Comparison of ENCODE assay signal across 25 cellular contexts in genomic region chr16:86414991-86415740, GRCh38.
DNase-seq lines count a peak whose midpoint lies in the region; ATAC-seq and TF ChIP-seq lines count a peak whose summit lies in the region.
"Had no signal": no experiment of that assay in that cellular context is flagged by ENCODE, and none has a peak within 500 bp of the region (broad histone marks: within the 10 kb centered on the region; RNA-seq: fewer than 3 reads in every experiment).

No MANE protein-coding gene starts in this region.

- ATAC-seq in Right ventricle myocardium superior (ENCODE audit: poor library complexity) (no peak), gastroesophageal sphincter (peak; percentile 75), upper lobe of right lung (no peak), HG03432 (IDR thresholded peaks at IDR 0.05; ENCODE audit: unreplicated experiment) (no peak)
- ATAC-seq: activated CD4-positive, CD25-positive, alpha-beta regulatory T cell treated with anti-CD3 and anti-CD28 coated beads, Interleukin-2, amount 50 U/mL, for 24 hours; activated T-cell treated with anti-CD3 and anti-CD28 coated beads, Interleukin-2, amount 50 U/mL, for 72 hours; body of pancreas; GM23338; PC-3; stimulated activated effector memory CD8-positive, alpha-beta T cell treated with anti-CD3 and anti-CD28 coated beads, Interleukin-12 subunit alpha, Interleukin-12 subunit beta, amount 100 ng/mL, for 72 hours had no signal

- H3K36me3 ChIP-seq in right atrium auricular region = no peaks in the 10 kb centered on the region
- no peaks in the 10 kb centered on the region for H3K36me3 ChIP-seq in gastroesophageal sphincter
- no peaks in the 10 kb centered on the region for H3K36me3 ChIP-seq in neuronal stem cell (replicated peaks in 1 of 2; ENCODE audit: control insufficient read depth in 2 of 2, insufficient read depth in 2 of 2, low read length in 2 of 2)
- H3K36me3 ChIP-seq in upper lobe of right lung = no peaks in the 10 kb centered on the region
- H3K36me3 ChIP-seq in hepatocyte (replicated peaks; ENCODE audit: insufficient read depth, low read depth) = no peaks in the 10 kb centered on the region
- H3K36me3 ChIP-seq: neutrophil had no signal

- no peak overlapping the region for H3K14ac ChIP-seq in neuronal stem cell (ENCODE audit: low read length)

- H3K4me1 ChIP-seq in right atrium auricular region (no peaks in the 10 kb centered on the region), gastroesophageal sphincter (peaks cover 0 to 30% (median 0%) of the 10 kb centered on the region in 3 donors), neuronal stem cell (ENCODE audit: control insufficient read depth in 2 of 2, insufficient read depth in 1 of 2, low read depth in 1 of 2, low read length in 2 of 2) (no peaks in the 10 kb centered on the region), upper lobe of right lung (no peaks in the 10 kb centered on the region), hepatocyte (ENCODE audit: insufficient read depth) (no peaks in the 10 kb centered on the region)
- H3K4me1 ChIP-seq: body of pancreas had no signal

- H3K4me2 ChIP-seq in neuronal stem cell (ENCODE audit: insufficient read depth, low read length, poor library complexity, severe bottlenecking) (no peak overlapping the region), hepatocyte (no peak overlapping the region)
- H3K4me2 ChIP-seq: GM23338, SK-N-SH had no signal

- no peaks in the 10 kb centered on the region for H3K79me1 ChIP-seq in neuronal stem cell (ENCODE audit: low read depth, low read length)

- no peak overlapping the region for H4K91ac ChIP-seq in neuronal stem cell (ENCODE audit: low read depth, low read length, poor library complexity)

- H2BK12ac ChIP-seq in neuronal stem cell (ENCODE audit: low read length) = no peak overlapping the region

- no peak for TF ChIP-seq EP300 in gastroesophageal sphincter (IDR thresholded peaks at IDR 0.05)

- no peaks in the 10 kb centered on the region for H3K9me2 ChIP-seq in hepatocyte (replicated peaks; ENCODE audit: insufficient read depth)
- H3K9me2 ChIP-seq: SK-N-SH had no signal

- DNase-seq in right atrium auricular region (ENCODE audit: low spot score) = no peak
- no peak for DNase-seq in Right ventricle myocardium superior
- no peak for DNase-seq in neuronal stem cell (ENCODE audit: low spot score)
- DNase-seq in upper lobe of right lung = no peak
- DNase-seq in hepatocyte (ENCODE audit: low spot score) = no peak
- no peak for DNase-seq in amniotic stem cell (lab: John Stamatoyannopoulos, UW)
- DNase-seq: activated CD4-positive, alpha-beta T cell treated with anti-CD3 and anti-CD28 coated beads, Interleukin-2, amount 50 U/mL, for 48 hours; activated naive CD4-positive, alpha-beta T cell; activated T-cell treated with anti-CD3 and anti-CD28 coated beads, Interleukin-2, amount 50 U/mL, for 72 hours; body of pancreas; head of caudate nucleus; IMR-90; mesenchymal stem cell; NCI-H1436 treated with DMSO at 0.1 percent for 48 hours; NCI-H2081 treated with DMSO at 0.1 percent for 48 hours; NCI-H345; NCI-H69; PC-3; SK-N-SH had no signal

- H3K4me3 ChIP-seq in right atrium auricular region (no peak overlapping the region), gastroesophageal sphincter (no peak overlapping the region), neuronal stem cell (ENCODE audit: low read length in 2 of 2) (no peak overlapping the region), upper lobe of right lung (no peak overlapping the region), hepatocyte (no peak overlapping the region)
- H3K4me3 ChIP-seq: body of pancreas, GM23338 had no signal

- H2BK15ac ChIP-seq in neuronal stem cell (ENCODE audit: low read length) = no peak overlapping the region

- 51% methylated on average over 7 of the region's 9 CpGs; no CpG with 5 or more reads in 1 of the 2 donors for WGBS in gastroesophageal sphincter (ENCODE audit: low coverage in 1 of 2), 2 donors
- WGBS in neuronal stem cell (ENCODE audit: extremely low coverage in 2 of 2, insufficient read length in 2 of 2, insufficient replicate concordance in 1 of 2), 2 donors = no CpG with 5 or more reads among the region's 9 CpGs
- WGBS in hepatocyte (ENCODE audit: low lambda C conversion rate, missing lambda C conversion rate) = 78% methylated on average over 9 of the region's 9 CpGs

- intact Hi-C loops in Right ventricle myocardium superior (cut with DNase I) = no loop called here
- intact Hi-C loops in upper lobe of right lung (cut with DNase I) = no loop called here

- H3K23ac ChIP-seq in neuronal stem cell (ENCODE audit: low read depth, low read length, poor library complexity) = no peak overlapping the region

- H2BK5ac ChIP-seq in neuronal stem cell (ENCODE audit: low read length) = no peak overlapping the region

- H3K27ac ChIP-seq in right atrium auricular region (peak overlapping the region; percentile 19 to 29), gastroesophageal sphincter (peak overlapping the region in 3 of 4 donors; percentile 35 to 75 (median 72)), neuronal stem cell (replicated peaks; ENCODE audit: low read length) (no peak overlapping the region), upper lobe of right lung (peak overlapping the region; percentile 25), hepatocyte (no peak overlapping the region)
- H3K27ac ChIP-seq: neutrophil had no signal

- no peaks in the 10 kb centered on the region for H3K79me2 ChIP-seq in hepatocyte

- no peak for TF ChIP-seq POLR2A in gastroesophageal sphincter (IDR thresholded peaks at IDR 0.05)

- no peaks in the 10 kb centered on the region for H4K20me1 ChIP-seq in hepatocyte (ENCODE audit: insufficient read depth, poor library complexity, severe bottlenecking)

- no peak overlapping the region for H3K9ac ChIP-seq in neuronal stem cell (ENCODE audit: low read depth, low read length, poor library complexity)
- H3K9ac ChIP-seq: SK-N-SH had no signal

- H2AFZ ChIP-seq in neuronal stem cell (ENCODE audit: low read length) (peak overlapping the region; percentile 29), hepatocyte (no peak overlapping the region)
- H2AFZ ChIP-seq: GM23338 had no signal

- H3K4ac ChIP-seq in neuronal stem cell (ENCODE audit: low read length) = no peak overlapping the region

- peaks cover 0 to 11% of the 10 kb centered on the region in 2 donors for H3K9me3 ChIP-seq in right atrium auricular region
- H3K9me3 ChIP-seq in gastroesophageal sphincter = peaks cover 0 to 3% (median 0%) of the 10 kb centered on the region in 3 donors
- peaks cover 0 to 12% of the 10 kb centered on the region in 2 donors for H3K9me3 ChIP-seq in neuronal stem cell (replicated peaks in 1 of 2; ENCODE audit: control insufficient read depth in 2 of 2, insufficient read depth in 1 of 2, low read depth in 1 of 2, low read length in 2 of 2)
- no peaks in the 10 kb centered on the region for H3K9me3 ChIP-seq in upper lobe of right lung
- H3K9me3 ChIP-seq in hepatocyte (ENCODE audit: low read depth) = no peaks in the 10 kb centered on the region
- H3K9me3 ChIP-seq: neutrophil, SK-N-SH had no signal

- H3K27me3 ChIP-seq in right atrium auricular region (no peaks in the 10 kb centered on the region), gastroesophageal sphincter (no peaks in the 10 kb centered on the region), neuronal stem cell (ENCODE audit: control insufficient read depth in 3 of 3, insufficient read depth in 3 of 3, low read depth in 1 of 3, low read length in 3 of 3) (no peaks in the 10 kb centered on the region), upper lobe of right lung (no peaks in the 10 kb centered on the region), hepatocyte (no peaks in the 10 kb centered on the region)
- H3K27me3 ChIP-seq: body of pancreas had no signal

- no peak overlapping the region for H2BK120ac ChIP-seq in neuronal stem cell (ENCODE audit: low read depth, low read length)

- no peak overlapping the region for H2AK5ac ChIP-seq in neuronal stem cell (ENCODE audit: low read depth, low read length)

- TF ChIP-seq CTCF in right atrium auricular region (IDR thresholded peaks at IDR 0.05) (no peak), gastroesophageal sphincter (IDR thresholded peaks at IDR 0.05) (no peak), upper lobe of right lung (IDR thresholded peaks at IDR 0.05) (no peak), hepatocyte (IDR thresholded peaks at IDR 0.05; ENCODE audit: poor library complexity) (no peak)

- H4K8ac ChIP-seq in neuronal stem cell (ENCODE audit: low read depth, low read length) = no peak overlapping the region

- no peak overlapping the region for H3K18ac ChIP-seq in neuronal stem cell (ENCODE audit: low read length)

Comparison
In these comparisons a context has a peak if more than half of its experiments do, and no peak if none do; other contexts are left out.
1. H3K27ac ChIP-seq: peak in right atrium auricular region (2 of 2), gastroesophageal sphincter (3 of 4) and upper lobe of right lung (single experiment); none in neuronal stem cell (single experiment) and hepatocyte (single experiment).